13 cellular contexts compared by ENCODE assay signal in the genomic region with DNA sequence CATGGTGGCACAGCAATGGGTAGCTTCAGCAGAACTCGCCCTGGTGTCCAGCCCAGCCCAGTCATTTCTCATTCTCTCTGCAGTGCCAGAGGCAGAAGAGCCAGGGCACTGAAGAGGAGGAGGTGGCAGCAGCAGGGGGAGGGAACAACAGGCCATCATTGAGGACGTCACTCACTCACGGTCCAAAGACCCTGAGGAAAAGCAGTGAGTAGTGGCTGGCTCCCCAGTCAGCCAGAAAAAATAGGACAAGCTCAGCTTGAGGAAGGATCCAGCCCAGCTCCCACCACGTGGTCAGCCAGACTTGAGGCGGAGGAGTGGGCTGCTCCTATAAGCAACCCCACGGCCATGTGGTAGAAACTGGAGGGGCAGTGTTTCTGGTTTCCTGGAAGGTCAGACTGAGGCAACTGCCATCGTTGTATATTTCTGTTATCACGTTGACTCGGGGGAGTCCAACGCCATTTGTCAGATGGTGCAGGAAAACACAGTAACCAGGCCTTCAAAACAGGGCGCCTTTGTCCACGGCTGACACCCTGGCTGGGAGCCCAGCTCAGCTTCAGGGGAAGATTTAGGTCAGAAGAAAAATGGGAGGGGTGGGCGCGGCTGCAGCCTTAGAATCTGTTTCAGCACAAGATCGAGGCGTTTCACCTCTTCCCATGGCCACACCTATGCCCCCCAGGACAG. TPM values are rescaled to one million over a fixed set of nuclear protein-coding genes. Genes with fewer than 3 reads are reported as not detected.
A peak's percentile ranks its signal among the peaks of the same experiment; 100 is the strongest.
DNase-seq lines count a peak whose midpoint lies in the region; ATAC-seq, FAIRE-seq and TF ChIP-seq lines count a peak whose summit lies in the region.
"Had no signal": no experiment of that assay in that cellular context is flagged by ENCODE, and none has a peak within 500 bp of the region (broad histone marks: within the 10 kb centered on the region; RNA-seq: fewer than 3 reads in every experiment).

No MANE protein-coding gene starts in this region.

- H3K4me1 ChIP-seq in esophagus muscularis mucosa (peaks cover 15 to 44% (median 36%) of the 10 kb centered on the region in 4 donors), small intestine (ENCODE audit: control insufficient read depth in 2 of 2, insufficient read depth in 1 of 2, low read depth in 1 of 2, low read length in 1 of 2) (no peaks in the 10 kb centered on the region)

- ATAC-seq in HG03175 (IDR thresholded peaks at IDR 0.05; ENCODE audit: unreplicated experiment): no peak
- ATAC-seq: stimulated activated effector memory CD8-positive, alpha-beta T cell treated with anti-CD3 and anti-CD28 coated beads, Interleukin-12 subunit alpha, Interleukin-12 subunit beta, amount 100 ng/mL, for 72 hours had no signal

- DNase-seq in SK-N-DZ (ENCODE audit: low spot score): peak; percentile 35
- peak; percentile 88 for DNase-seq in esophagus muscularis mucosa (ENCODE audit: extremely low spot score)
- peak; percentile 39 to 42 for DNase-seq in lung microvascular endothelial cell (ENCODE audit: low read depth in 2 of 2)
- peak in 48 of 49 donors; percentile 29 to 94 (median 81) for DNase-seq in substantia nigra (lab: John Stamatoyannopoulos, UW)
- no peak for DNase-seq in activated CD4-positive, alpha-beta T cell treated with anti-CD3 and anti-CD28 coated beads for 48 hours
- no peak for DNase-seq in NCI-H510A treated with DMSO at 0.1 percent for 48 hours (lab: John Stamatoyannopoulos, UW)
- no peak for DNase-seq in small intestine
- DNase-seq: NCI-H2029; stimulated activated CD4-positive, alpha-beta T cell treated with anti-CD3 and anti-CD28 coated beads, Interleukin-1b, Interleukin-23, amount 100 ng/mL, for 48 hours had no signal

- H3K27ac ChIP-seq in esophagus muscularis mucosa (replicated peaks in 1 of 4) (peak overlapping the region; percentile 30 to 71 (median 62)), substantia nigra (ENCODE audit: low read depth, low read length, poor library complexity, severe bottlenecking) (peak overlapping the region; percentile 93), small intestine (ENCODE audit: low read depth in 1 of 2, low read length in 1 of 2) (peak overlapping the region in 1 of 2 donors; percentile 37)

- H3K9me3 ChIP-seq in esophagus muscularis mucosa (no peaks in the 10 kb centered on the region), small intestine (ENCODE audit: control insufficient read depth, low read depth) (no peaks in the 10 kb centered on the region)

- H3K4me3 ChIP-seq in esophagus muscularis mucosa (no peak overlapping the region), small intestine (ENCODE audit: low read depth in 1 of 2, low read length in 2 of 2) (no peak overlapping the region)

- H3K36me3 ChIP-seq in esophagus muscularis mucosa: no peaks in the 10 kb centered on the region
- H3K36me3 ChIP-seq in small intestine (ENCODE audit: control insufficient read depth in 2 of 2, insufficient read depth in 2 of 2, low read length in 2 of 2): no peaks in the 10 kb centered on the region

- H3K27me3 ChIP-seq in esophagus muscularis mucosa (no peaks in the 10 kb centered on the region), small intestine (ENCODE audit: control insufficient read depth in 2 of 2, insufficient read depth in 2 of 2, low read length in 2 of 2) (no peaks in the 10 kb centered on the region)

- no peak for FAIRE-seq in small intestine (lab: Jason Lieb, UNC)
- FAIRE-seq: H54 had no signal

- 36% methylated on average over 16 of the region's 16 CpGs for WGBS in esophagus muscularis mucosa
- WGBS in small intestine, 3 donors: 53 to 54% (median 54%) methylated on average over 16 of the region's 16 CpGs

- TF ChIP-seq POLR2A in esophagus muscularis mucosa (IDR thresholded peaks at IDR 0.05; ENCODE audit: low read depth): no peak

- TF ChIP-seq CTCF in esophagus muscularis mucosa (IDR thresholded peaks at IDR 0.05): no peak

- TF ChIP-seq EP300 in esophagus muscularis mucosa (IDR thresholded peaks at IDR 0.05): no peak

- intact Hi-C loops in esophagus muscularis mucosa (cut with DNase I): loop anchor here (2.0 kb wide), 1 partner anchor 398 kb away; no protein-coding TSS in a partner anchor

RNA-seq across cellular contexts. Expression of a gene that starts 19.0 kb away (rescaled TPM):
- not detected in 2 replicates for polyA plus RNA-seq in SK-N-DZ (2014; cell fraction: cytosol; rRNA removed)
- polyA plus RNA-seq in SK-N-DZ (2014; cell fraction: nucleus; rRNA removed): not detected in 2 replicates
- not detected for total RNA-seq in esophagus muscularis mucosa
- total RNA-seq in lung microvascular endothelial cell: not detected in 2 replicates
- polyA plus RNA-seq in small intestine: not detected
- polyA plus RNA-seq: neural cell had no signal

Comparison
In these comparisons a context has a peak if more than half of its experiments do, and no peak if none do; other contexts are left out.
1. DNase-seq: peak in SK-N-DZ (single experiment), esophagus muscularis mucosa (single experiment), lung microvascular endothelial cell (2 of 2) and substantia nigra (48 of 49); none in activated CD4-positive, alpha-beta T cell treated with anti-CD3 and anti-CD28 coated beads for 48 hours (single experiment), NCI-H510A treated with DMSO at 0.1 percent for 48 hours (single experiment) and small intestine (single experiment).